22 cellular contexts compared by ENCODE assay signal in the genomic region with DNA sequence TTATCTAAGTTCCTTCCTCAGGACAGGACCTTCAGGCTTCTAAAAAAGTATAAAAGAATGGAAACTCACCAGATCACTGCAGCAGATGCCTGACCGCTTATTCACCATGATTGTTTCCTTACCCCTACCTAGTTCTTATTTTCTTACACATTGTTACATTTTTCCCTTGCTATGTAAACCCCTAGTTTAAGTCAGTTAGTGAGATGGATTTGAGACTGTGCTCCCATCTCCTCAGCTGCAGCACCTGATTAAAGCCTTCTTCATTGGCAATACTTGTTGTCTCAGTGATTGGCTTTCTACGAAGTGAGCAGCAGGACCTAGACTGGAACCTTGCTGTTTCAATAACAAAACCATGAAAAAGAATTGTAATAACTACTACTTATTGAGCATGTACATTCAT. TPM values are rescaled to one million over a fixed set of nuclear protein-coding genes. Genes with fewer than 3 reads are reported as not detected.
DNase-seq lines count a peak whose midpoint lies in the region; ATAC-seq, FAIRE-seq and TF ChIP-seq lines count a peak whose summit lies in the region.
"Had no signal": no experiment of that assay in that cellular context is flagged by ENCODE, and none has a peak within 500 bp of the region (broad histone marks: within the 10 kb centered on the region; RNA-seq: fewer than 3 reads in every experiment).

No MANE protein-coding gene starts in this region.

- no peak for TF ChIP-seq CTCF in prostate gland (IDR thresholded peaks at IDR 0.05)
- TF ChIP-seq CTCF in tibial artery (IDR thresholded peaks at IDR 0.05): no peak

- H3K27ac Mint-ChIP-seq in activated naive CD8-positive, alpha-beta T cell treated with anti-CD3 and anti-CD28 coated beads for 36 hours: no peak overlapping the region
- H3K27ac Mint-ChIP-seq: activated naive CD8-positive, alpha-beta T cell had no signal

- no peak overlapping the region for H3K4me3 Mint-ChIP-seq in activated naive CD8-positive, alpha-beta T cell treated with anti-CD3 and anti-CD28 coated beads for 36 hours
- H3K4me3 Mint-ChIP-seq: activated naive CD8-positive, alpha-beta T cell had no signal

- no peaks in the 10 kb centered on the region for H3K27me3 Mint-ChIP-seq in activated naive CD8-positive, alpha-beta T cell treated with anti-CD3 and anti-CD28 coated beads for 36 hours
- H3K27me3 Mint-ChIP-seq: activated naive CD8-positive, alpha-beta T cell had no signal

- H3K4me3 ChIP-seq in esophagus (ENCODE audit: low read depth in 1 of 2, low read length in 2 of 2) (no peak overlapping the region), prostate gland (no peak overlapping the region), tibial artery (peak overlapping the region; percentile 58 to 61)

- H3K9me3 ChIP-seq in esophagus (ENCODE audit: control insufficient read depth in 2 of 2, insufficient read depth in 1 of 2, low read depth in 1 of 2, low read length in 1 of 2): peaks cover 0 to 2% of the 10 kb centered on the region in 2 donors
- H3K9me3 ChIP-seq in prostate gland: no peaks in the 10 kb centered on the region
- H3K9me3 ChIP-seq in tibial artery: no peaks in the 10 kb centered on the region

- H3K27ac ChIP-seq in angular gyrus (ENCODE audit: low read depth, low read length): peak overlapping the region; percentile 92
- H3K27ac ChIP-seq in esophagus (ENCODE audit: low read depth in 2 of 2, low read length in 1 of 2): peak overlapping the region; percentile 34 to 89
- H3K27ac ChIP-seq in prostate gland: peak overlapping the region; percentile 88
- peak overlapping the region; percentile 88 to 90 for H3K27ac ChIP-seq in tibial artery
- H3K27ac ChIP-seq: KMS-11 had no signal

- H3K4me1 Mint-ChIP-seq in activated naive CD8-positive, alpha-beta T cell treated with anti-CD3 and anti-CD28 coated beads for 36 hours: no peaks in the 10 kb centered on the region

- H3K36me3 Mint-ChIP-seq in activated naive CD8-positive, alpha-beta T cell treated with anti-CD3 and anti-CD28 coated beads for 36 hours: peaks cover 3% of the 10 kb centered on the region
- H3K36me3 Mint-ChIP-seq: activated naive CD8-positive, alpha-beta T cell had no signal

- peaks cover 4% of the 10 kb centered on the region for H3K9me3 Mint-ChIP-seq in activated naive CD8-positive, alpha-beta T cell treated with anti-CD3 and anti-CD28 coated beads for 36 hours

- no peak for FAIRE-seq in frontal cortex (lab: Jason Lieb, UNC)

- ATAC-seq in GM21515 (IDR thresholded peaks at IDR 0.05; ENCODE audit: unreplicated experiment): no peak
- ATAC-seq: left cardiac atrium had no signal

- WGBS in esophagus, 2 donors: 69 to 77% methylated on average over 2 of the region's 2 CpGs
- 88% methylated on average over 2 of the region's 2 CpGs for WGBS in prostate gland

- intact Hi-C loops in prostate gland (cut with DNase I): loop anchor here (10.0 kb wide), 1 partner anchor 760 kb away; a partner anchor contains a TSS
- intact Hi-C loops in tibial artery (cut with DNase I; ENCODE audit: low total_unique reads): no loop called here

- no peak for DNase-seq in prostate gland (ENCODE audit: low spot score)
- no peak for DNase-seq in tibial artery
- no peak for DNase-seq in frontal cortex (ENCODE audit: low spot score in 2 of 2)
- DNase-seq in activated naive CD8-positive, alpha-beta T cell treated with anti-CD3 and anti-CD28 coated beads for 36 hours: no peak
- no peak for DNase-seq in COR-L47 (lab: John Stamatoyannopoulos, UW)
- DNase-seq: activated CD4-positive, alpha-beta T cell treated with anti-CD3 and anti-CD28 coated beads for 4 hours; dermis blood vessel endothelial cell; left cardiac atrium; MV-4-11; NCI-H187; NCI-H82; retina; SIG-M5; stimulated activated CD8-positive, alpha-beta memory T cell treated with anti-CD3 and anti-CD28 coated beads, Interleukin-4, amount 100 ng/mL, for 48 hours; T-helper 1 cell had no signal

- no peak for TF ChIP-seq POLR2A in prostate gland (IDR thresholded peaks at IDR 0.05)

- H3K27me3 ChIP-seq in esophagus (ENCODE audit: control insufficient read depth in 1 of 2, insufficient read depth in 2 of 2, low read length in 2 of 2) (no peaks in the 10 kb centered on the region), prostate gland (replicated peaks; ENCODE audit: insufficient read depth) (no peaks in the 10 kb centered on the region), tibial artery (no peaks in the 10 kb centered on the region)

- H3K4me1 ChIP-seq in esophagus (ENCODE audit: control insufficient read depth in 2 of 2, insufficient read depth in 2 of 2, low read length in 1 of 2): peaks cover 0 to 4% of the 10 kb centered on the region in 2 donors
- no peaks in the 10 kb centered on the region for H3K4me1 ChIP-seq in prostate gland (replicated peaks)
- peaks cover 0 to 75% (median 38%) of the 10 kb centered on the region in 4 donors for H3K4me1 ChIP-seq in tibial artery

- H3K36me3 ChIP-seq in esophagus (ENCODE audit: control insufficient read depth in 2 of 2, insufficient read depth in 2 of 2, low read length in 1 of 2) (no peaks in the 10 kb centered on the region), prostate gland (no peaks in the 10 kb centered on the region), tibial artery (peaks cover 0 to 13% (median 9%) of the 10 kb centered on the region in 3 donors)

RNA-seq across cellular contexts. Expression of a gene that starts 4.7 kb away (rescaled TPM):
- 100 to 1,000 TPM in 1 of 2 donors, 10 to 100 TPM in 1; 21.5 to 113 TPM for polyA plus RNA-seq in esophagus
- 100 to 1,000 TPM; 248 to 377 TPM for total RNA-seq in prostate gland
- 48.9 TPM for total RNA-seq in frontal cortex
- total RNA-seq in activated naive CD8-positive, alpha-beta T cell treated with anti-CD3 and anti-CD28 coated beads for 36 hours: not detected
- total RNA-seq: mononuclear cell, OCI-LY7 had no signal

Comparison
In these comparisons a context has a peak if more than half of its experiments do, and no peak if none do; other contexts are left out.
1. H3K4me3 ChIP-seq: peak in tibial artery (2 of 2); none in esophagus (0 of 2) and prostate gland (0 of 2).
2. RNA of a gene that starts 4.7 kb away (total RNA-seq): 248 to 377 TPM in prostate gland and 48.9 TPM in frontal cortex (single experiment); not detected in activated naive CD8-positive, alpha-beta T cell treated with anti-CD3 and anti-CD28 coated beads for 36 hours; every median in the first group is over 10 times any median in the second.
3. Peak in every context shown above with its lines, with median percentiles within 50 percentile points of each other: H3K27ac ChIP-seq.